In the genomic region with DNA sequence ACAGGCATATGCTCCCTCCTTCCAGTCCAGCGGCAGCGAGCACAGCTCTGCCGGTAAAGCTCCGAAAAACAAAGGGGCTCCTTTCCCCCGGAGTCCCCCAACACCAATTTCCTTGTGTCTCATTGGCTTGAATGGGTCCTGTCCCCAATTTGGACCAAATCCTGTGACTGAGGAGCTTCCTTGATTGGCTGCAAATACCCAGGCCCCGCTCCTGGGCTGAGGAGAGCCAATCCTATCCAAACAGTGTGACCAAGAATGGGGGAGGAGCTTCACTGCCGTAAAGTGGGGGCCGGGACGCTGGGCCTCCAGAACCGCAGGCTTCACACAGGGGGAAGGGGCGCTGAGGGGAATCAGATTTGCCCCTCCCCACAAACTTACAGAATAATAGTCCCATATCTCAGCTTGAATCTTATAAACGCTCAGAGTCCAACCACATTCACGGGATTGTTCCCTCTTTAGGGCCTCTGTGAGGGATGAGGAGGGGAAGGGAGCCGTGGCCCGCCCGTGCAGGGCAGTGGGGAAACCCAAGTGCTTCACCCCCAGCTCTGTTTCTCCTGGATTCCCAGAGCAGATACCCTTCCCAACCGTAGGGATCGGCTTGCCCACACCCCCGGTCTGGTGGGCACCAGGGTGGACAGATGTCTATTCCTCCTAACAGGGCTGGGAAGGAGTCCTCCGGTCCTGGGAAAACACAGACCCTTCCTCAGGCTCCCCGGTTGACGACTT, we compare ENCODE assay signal across 28 cellular contexts.
"Had no signal": no experiment of that assay in that cellular context is flagged by ENCODE, and none has a peak within 500 bp of the region (broad histone marks: within the 10 kb centered on the region; RNA-seq: fewer than 3 reads in every experiment).

No MANE protein-coding gene starts in this region.

- H3K4me1 Mint-ChIP-seq: central memory CD8-positive, alpha-beta T cell; memory B cell; mesothelial cell of epicardium; neural crest cell; stimulated activated memory B cell treated with anti-CD40 and anti-IgM and Interleukin-4, amounts not matched to agents 10 μg/mL and 1 μg/mL and 100 μg/mL, for 72 hours had no signal

- ATAC-seq: foreskin keratinocyte; left colon; mucosa of descending colon; natural killer cell treated with Interleukin-12 subunit alpha and Interleukin-12 subunit beta and Interleukin-15 and Interleukin-18, amount 100 ng/mL, for 72 hours; psoas muscle; right cardiac atrium; stimulated activated memory B cell treated with anti-CD40 and anti-IgM and Interleukin-4, amounts not matched to agents 10 μg/mL and 1 μg/mL and 100 μg/mL, for 72 hours; stimulated activated naive CD8-positive, alpha-beta T cell treated with anti-CD3 and anti-CD28 coated beads, Interleukin-15, Interleukin-2, amounts not matched to agents 100 U/mL and 50 U/mL, for 24 hours; upper lobe of right lung had no signal

- H3K4me1 ChIP-seq: colonic mucosa, esophagus muscularis mucosa, foreskin keratinocyte, left ventricle myocardium inferior, psoas muscle, sigmoid colon, suprapubic skin, transverse colon, upper lobe of right lung, uterus had no signal

- DNase-seq: colonic mucosa; effector memory CD4-positive, alpha-beta T cell; foreskin keratinocyte; head of caudate nucleus; kidney glomerular epithelial cell; left colon; left ventricle myocardium inferior; mucosa of descending colon; naive B cell; nucleus accumbens; psoas muscle; stimulated activated CD4-positive, alpha-beta T cell treated with anti-CD3 and anti-CD28 coated beads, Interleukin-4, amount 100 ng/mL, for 4 hours; stimulated activated naive CD8-positive, alpha-beta T cell treated with anti-CD3 and anti-CD28 coated beads, Interleukin-15, Interleukin-2, amounts not matched to agents 100 U/mL and 50 U/mL, for 24 hours; transverse colon; uterus had no signal

- H3K36me3 ChIP-seq: colonic mucosa, esophagus muscularis mucosa, left ventricle myocardium inferior, sigmoid colon, suprapubic skin, transverse colon, upper lobe of right lung, uterus had no signal

- H3K4me3 Mint-ChIP-seq: central memory CD8-positive, alpha-beta T cell; dendritic cell treated with granulocyte-macrophage colony-stimulating factor and Interleukin-4, amounts not matched to agents 40 ng/mL and 50 ng/mL, for 4 days; memory B cell; mesothelial cell of epicardium; naive B cell; natural killer cell treated with Interleukin-12 subunit alpha and Interleukin-12 subunit beta and Interleukin-15 and Interleukin-18, amount 100 ng/mL, for 72 hours; neural crest cell; stimulated activated memory B cell treated with anti-CD40 and anti-IgM and Interleukin-4, amounts not matched to agents 10 μg/mL and 1 μg/mL and 100 μg/mL, for 72 hours had no signal

- H3K27ac Mint-ChIP-seq: dendritic cell treated with granulocyte-macrophage colony-stimulating factor and Interleukin-4, amounts not matched to agents 40 ng/mL and 50 ng/mL, for 4 days; memory B cell; mesothelial cell of epicardium; naive B cell; natural killer cell treated with Interleukin-12 subunit alpha and Interleukin-12 subunit beta and Interleukin-15 and Interleukin-18, amount 100 ng/mL, for 72 hours; stimulated activated memory B cell treated with anti-CD40 and anti-IgM and Interleukin-4, amounts not matched to agents 10 μg/mL and 1 μg/mL and 100 μg/mL, for 72 hours had no signal

- H3K27me3 ChIP-seq: colonic mucosa, foreskin keratinocyte, transverse colon, upper lobe of right lung, uterus had no signal

- H3K27ac ChIP-seq: colonic mucosa, esophagus muscularis mucosa, foreskin keratinocyte, left ventricle myocardium inferior, psoas muscle, sigmoid colon, suprapubic skin, transverse colon, upper lobe of right lung, uterus had no signal

- H3K4me3 ChIP-seq: colonic mucosa, left ventricle myocardium inferior, lung, mucosa of descending colon, psoas muscle, sigmoid colon, suprapubic skin, transverse colon, upper lobe of right lung, uterus had no signal

- H3K36me3 Mint-ChIP-seq: memory B cell; mesothelial cell of epicardium; naive B cell; natural killer cell treated with Interleukin-12 subunit alpha and Interleukin-12 subunit beta and Interleukin-15 and Interleukin-18, amount 100 ng/mL, for 72 hours; stimulated activated memory B cell treated with anti-CD40 and anti-IgM and Interleukin-4, amounts not matched to agents 10 μg/mL and 1 μg/mL and 100 μg/mL, for 72 hours had no signal

- H3K9me3 ChIP-seq: colonic mucosa, esophagus muscularis mucosa, left ventricle myocardium inferior, mucosa of descending colon, psoas muscle, sigmoid colon, suprapubic skin, transverse colon, upper lobe of right lung, uterus had no signal

- H3K9me3 Mint-ChIP-seq: central memory CD8-positive, alpha-beta T cell; dendritic cell treated with granulocyte-macrophage colony-stimulating factor and Interleukin-4, amounts not matched to agents 40 ng/mL and 50 ng/mL, for 4 days; memory B cell; mesothelial cell of epicardium; naive B cell; natural killer cell treated with Interleukin-12 subunit alpha and Interleukin-12 subunit beta and Interleukin-15 and Interleukin-18, amount 100 ng/mL, for 72 hours; neural crest cell; stimulated activated memory B cell treated with anti-CD40 and anti-IgM and Interleukin-4, amounts not matched to agents 10 μg/mL and 1 μg/mL and 100 μg/mL, for 72 hours had no signal
